Comparison of ENCODE assay signal across 14 cellular contexts in the genomic region with DNA sequence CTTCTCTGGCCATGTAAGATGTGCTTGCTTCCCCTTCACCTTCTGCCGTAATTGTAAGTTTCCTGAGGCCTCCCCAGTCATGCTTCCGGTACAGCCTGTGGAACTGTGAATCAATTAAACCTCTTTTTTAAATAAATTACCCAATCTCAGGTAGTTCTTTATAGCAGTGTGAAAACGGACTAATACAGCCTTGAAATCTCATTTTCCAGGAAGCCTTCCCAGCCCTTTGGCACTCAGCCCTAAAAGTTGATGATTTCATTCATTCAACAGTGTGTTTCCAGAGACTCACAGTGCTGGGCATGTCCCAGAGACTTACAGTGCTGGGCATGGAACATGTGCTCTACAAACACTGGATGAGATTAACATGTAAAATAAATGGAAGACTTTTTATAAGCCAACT.
DNase-seq lines count a peak whose midpoint lies in the region; TF ChIP-seq lines count a peak whose summit lies in the region.
"Had no signal": no experiment of that assay in that cellular context is flagged by ENCODE, and none has a peak within 500 bp of the region (broad histone marks: within the 10 kb centered on the region; RNA-seq: fewer than 3 reads in every experiment).

No MANE protein-coding gene starts in this region.

- H3K4me1 ChIP-seq in colonic mucosa: no peaks in the 10 kb centered on the region
- H3K4me1 ChIP-seq in HAP-1: no peaks in the 10 kb centered on the region

- H3K9me3 ChIP-seq in colonic mucosa (no peaks in the 10 kb centered on the region), HAP-1 (no peaks in the 10 kb centered on the region)
- H3K9me3 ChIP-seq: neutrophil had no signal

- in situ Hi-C loops in astrocyte of the cerebellum (cut with HindIII; ENCODE audit: low sequenced_read_pairs) (no loop called here), HAP-1 (cut with MboI; ENCODE audit: low sequenced_read_pairs) (no loop called here)

- intact Hi-C loops in colonic mucosa (cut with DNase I): no loop called here

- H3K27ac ChIP-seq in colonic mucosa: no peak overlapping the region
- H3K27ac ChIP-seq: BLaER1 treated with 17β-estradiol and CSF1 and Interleukin-3, amounts not matched to agents 10 nM and 100 nM; neutrophil had no signal

- H3K4me3 ChIP-seq in astrocyte of the cerebellum (ENCODE audit: low read depth, low read length): no peak overlapping the region
- H3K4me3 ChIP-seq in colonic mucosa: no peak overlapping the region
- H3K4me3 ChIP-seq in HAP-1: no peak overlapping the region
- H3K4me3 ChIP-seq: BLaER1 treated with 17β-estradiol and CSF1 and Interleukin-3, amounts not matched to agents 10 nM and 100 nM had no signal

- no peak overlapping the region for H3K9ac ChIP-seq in colonic mucosa (ENCODE audit: low read depth in 2 of 2, low read length in 2 of 2)
- H3K9ac ChIP-seq: BLaER1 treated with 17β-estradiol and CSF1 and Interleukin-3, amounts not matched to agents 10 nM and 100 nM had no signal

- H3K27me3 ChIP-seq in colonic mucosa (no peaks in the 10 kb centered on the region), HAP-1 (ENCODE audit: low read depth) (no peaks in the 10 kb centered on the region)
- H3K27me3 ChIP-seq: BLaER1 treated with 17β-estradiol and CSF1 and Interleukin-3, amounts not matched to agents 10 nM and 100 nM had no signal

- H3K36me3 ChIP-seq in colonic mucosa (no peaks in the 10 kb centered on the region), HAP-1 (replicated peaks) (no peaks in the 10 kb centered on the region)
- H3K36me3 ChIP-seq: neutrophil had no signal

- DNase-seq in HT1080 (ENCODE audit: low read depth) (peak; percentile 47), astrocyte of the cerebellum (ENCODE audit: low read depth) (peak; percentile 39), fibroblast of the conjunctiva (ENCODE audit: low read depth) (peak; percentile 28), pulmonary artery endothelial cell (ENCODE audit: low read depth, low spot score) (peak; percentile 27), T-helper 2 cell (no peak), colonic mucosa (no peak), HAP-1 (ENCODE audit: low spot score in 2 of 2) (no peak)
- DNase-seq: DMS79 treated with DMSO at 0.1 percent for 48 hours; H9; NCI-H1092 treated with DMSO at 0.1 percent for 48 hours; SIG-M5; stimulated activated naive CD4-positive, alpha-beta T cell treated with Interleukin-2 at 50 U/mL for 16 hours had no signal

- no peak for TF ChIP-seq CTCF in astrocyte of the cerebellum (IDR thresholded peaks at IDR 0.05; ENCODE audit: low read depth, low read length, missing control alignments)
- no peak for TF ChIP-seq CTCF in colonic mucosa (IDR thresholded peaks at IDR 0.05)

Comparison
In these comparisons a context has a peak if more than half of its experiments do, and no peak if none do; other contexts are left out.
1. DNase-seq: peak in HT1080 (single experiment), astrocyte of the cerebellum (single experiment), fibroblast of the conjunctiva (single experiment) and pulmonary artery endothelial cell (single experiment); none in T-helper 2 cell (0 of 5), colonic mucosa (single experiment) and HAP-1 (0 of 2).